ENCODE assay signal across 1 cellular context in the genomic region with DNA sequence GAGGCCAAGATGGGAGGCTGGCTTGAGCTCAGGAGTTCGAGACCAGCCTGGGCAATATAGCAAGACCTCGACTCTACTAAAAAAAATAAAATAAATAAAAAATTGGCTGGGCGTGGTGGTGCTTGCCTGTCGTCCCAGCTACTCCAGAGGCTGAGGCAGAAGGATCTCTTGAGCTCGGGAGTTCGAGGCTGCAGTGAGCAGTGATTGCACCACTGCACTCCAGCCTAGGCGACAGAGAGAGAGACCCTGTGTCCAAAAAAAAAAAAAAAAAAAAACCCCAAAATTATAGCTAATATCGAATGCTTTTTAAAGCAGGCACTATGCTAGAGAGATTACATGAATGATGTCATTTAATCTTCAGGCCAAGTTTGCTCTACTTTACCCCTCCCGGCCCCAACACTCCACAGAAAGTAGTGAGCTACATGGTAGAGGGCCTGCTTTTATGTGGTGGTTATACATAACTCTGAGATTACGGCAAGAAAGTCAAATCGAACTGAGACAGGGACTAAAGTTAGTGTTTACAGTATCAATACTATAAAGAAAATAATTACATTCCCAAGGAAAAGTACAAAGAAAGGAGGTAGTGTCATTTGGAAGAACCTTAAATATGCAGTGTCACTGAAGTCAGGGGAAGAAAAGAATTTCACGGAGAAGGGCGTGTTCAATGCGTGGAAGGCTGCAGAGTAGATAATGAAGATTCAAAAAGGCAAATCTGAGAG.
TF ChIP-seq lines count a peak whose summit lies in the region.

No MANE protein-coding gene starts in this region.

TF ChIP-seq in HepG2, 621 proteins besides CTCF, POLR2A, EP300 and RAD21 (continued from another document):
- TF ChIP-seq, protein P1, sequence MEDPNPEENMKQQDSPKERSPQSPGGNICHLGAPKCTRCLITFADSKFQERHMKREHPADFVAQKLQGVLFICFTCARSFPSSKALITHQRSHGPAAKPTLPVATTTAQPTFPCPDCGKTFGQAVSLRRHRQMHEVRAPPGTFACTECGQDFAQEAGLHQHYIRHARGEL (CRISPR knock-in tag; IDR thresholded peaks at IDR 0.05), result no peak
- TF ChIP-seq ARNT2 (CRISPR knock-in tag; IDR thresholded peaks at IDR 0.05; ENCODE audit: low read depth) (no peak), AGO2 (optimal IDR thresholded peaks at IDR 0.05; ENCODE audit: low read depth, low read length) (no peak), ZNF331 (CRISPR knock-in tag; IDR thresholded peaks at IDR 0.05) (no peak), ATF7 (IDR thresholded peaks at IDR 0.05) (peak; percentile 41; the same call in 1 of the 2 replicates), ATF7 (CRISPR knock-in tag; IDR thresholded peaks at IDR 0.05) (no peak), ZC3H4 (CRISPR knock-in tag; IDR thresholded peaks at IDR 0.05; ENCODE audit: borderline replicate concordance) (0 out of 2 replicates have a peak, but pooled peaks have one; percentile 12), GTF3A (CRISPR knock-in tag; conservative IDR thresholded peaks at IDR 0.05) (no peak), CBX2 (IDR thresholded peaks at IDR 0.05; ENCODE audit: low read depth, low read length) (no peak), CBX2 (CRISPR knock-in tag; IDR thresholded peaks at IDR 0.05; ENCODE audit: low read depth) (no peak)
- TF ChIP-seq, protein P2, sequence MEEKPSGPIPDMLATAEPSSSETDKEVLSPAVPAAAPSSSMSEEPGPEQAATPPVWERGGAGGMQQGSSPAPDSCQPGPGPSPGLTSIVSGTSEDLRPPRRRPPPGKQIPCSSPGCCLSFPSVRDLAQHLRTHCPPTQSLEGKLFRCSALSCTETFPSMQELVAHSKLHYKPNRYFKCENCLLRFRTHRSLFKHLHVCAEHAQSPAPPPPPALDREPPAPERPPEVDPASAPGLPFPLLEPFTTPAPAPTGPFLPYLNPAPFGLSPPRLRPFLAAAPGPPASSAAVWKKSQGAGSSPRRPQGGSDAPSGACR (CRISPR knock-in tag; IDR thresholded peaks at IDR 0.05), result no peak
